8 cellular contexts compared by ENCODE assay signal in genomic region chr9:110257097-110257955, GRCh38. TPM values are rescaled to one million over a fixed set of nuclear protein-coding genes. Genes with fewer than 3 reads are reported as not detected.
DNase-seq lines count a peak whose midpoint lies in the region; ATAC-seq, FAIRE-seq and TF ChIP-seq lines count a peak whose summit lies in the region.

No MANE protein-coding gene starts in this region.

- peak overlapping the region; percentile 94; the same call in 1 of the 2 replicates for H2AFZ ChIP-seq in OCI-LY1 (ENCODE audit: low read length)

- peaks cover 65% of the 10 kb centered on the region for H3K4me1 Mint-ChIP-seq in stimulated activated memory B cell treated with anti-CD40 and anti-IgM and Interleukin-4, amounts not matched to agents 10 μg/mL and 1 μg/mL and 100 μg/mL, for 72 hours

- H3K27ac ChIP-seq in OCI-LY1 (ENCODE audit: low read depth, low read length, poor library complexity, severe bottlenecking): no peak overlapping the region
- H3K27ac ChIP-seq in layer of hippocampus (ENCODE audit: low read depth, low read length): peak overlapping the region; percentile 81

- H3K36me3 Mint-ChIP-seq in stimulated activated memory B cell treated with anti-CD40 and anti-IgM and Interleukin-4, amounts not matched to agents 10 μg/mL and 1 μg/mL and 100 μg/mL, for 72 hours: peaks cover 23% of the 10 kb centered on the region

- peak overlapping the region; percentile 72 for H3K9ac ChIP-seq in OCI-LY1 (ENCODE audit: low read length)

- peak overlapping the region; percentile 91 for H3K27ac Mint-ChIP-seq in stimulated activated memory B cell treated with anti-CD40 and anti-IgM and Interleukin-4, amounts not matched to agents 10 μg/mL and 1 μg/mL and 100 μg/mL, for 72 hours

- no peaks in the 10 kb centered on the region for H3K27me3 Mint-ChIP-seq in stimulated activated memory B cell treated with anti-CD40 and anti-IgM and Interleukin-4, amounts not matched to agents 10 μg/mL and 1 μg/mL and 100 μg/mL, for 72 hours

- H3K4me1 ChIP-seq in OCI-LY1 (ENCODE audit: insufficient read depth, low read length, severe bottlenecking): peaks cover 31% of the 10 kb centered on the region

- ATAC-seq in GM21619 (IDR thresholded peaks at IDR 0.05; ENCODE audit: unreplicated experiment): peak; percentile 1
- ATAC-seq in stimulated activated memory B cell treated with anti-CD40 and anti-IgM and Interleukin-4, amounts not matched to agents 10 μg/mL and 1 μg/mL and 100 μg/mL, for 72 hours: no peak

- DNase-seq in DMS53 (lab: John Stamatoyannopoulos, UW) (peak; percentile 57), bronchial epithelial cell (ENCODE audit: low read depth) (peak; percentile 39), HEK293T (ENCODE audit: extremely low spot score) (no peak), NCI-H187 treated with DMSO at 0.1 percent for 48 hours (lab: John Stamatoyannopoulos, UW) (no peak)

- H3K9me3 ChIP-seq in OCI-LY1 (ENCODE audit: low read length): no peaks in the 10 kb centered on the region

- H3K4me3 ChIP-seq in OCI-LY1 (ENCODE audit: low read depth, low read length, poor library complexity, severe bottlenecking) (peak overlapping the region; percentile 93), bronchial epithelial cell (ENCODE audit: low read depth, low read length) (peak overlapping the region; percentile 94)

- POLR2A ChIA-PET in HEK293T (lab: Yijun Ruan, JAX): interaction anchor here (0.6 to 1.4 kb wide), 21 partner anchors 10 to 362 kb away, joined by 3 to 11 read pairs (median 4); no protein-coding TSS in a partner anchor

- peak overlapping the region; percentile 91 for H3K4me3 Mint-ChIP-seq in stimulated activated memory B cell treated with anti-CD40 and anti-IgM and Interleukin-4, amounts not matched to agents 10 μg/mL and 1 μg/mL and 100 μg/mL, for 72 hours

- H4K20me1 ChIP-seq in OCI-LY1 (ENCODE audit: insufficient read depth, low read length): no peaks in the 10 kb centered on the region

- peaks cover 33% of the 10 kb centered on the region for H3K79me2 ChIP-seq in OCI-LY1 (ENCODE audit: insufficient read depth, low read length)

- H3K27me3 ChIP-seq in OCI-LY1 (ENCODE audit: insufficient read depth, low read length): no peaks in the 10 kb centered on the region
- H3K27me3 ChIP-seq in bronchial epithelial cell (ENCODE audit: control insufficient read depth, insufficient read depth, low read length): no peaks in the 10 kb centered on the region
- H3K27me3 ChIP-seq in layer of hippocampus (ENCODE audit: control insufficient read depth, insufficient read depth, low read length): no peaks in the 10 kb centered on the region

- peak overlapping the region; percentile 100 for H3K4me2 ChIP-seq in OCI-LY1 (ENCODE audit: low read length)

- FAIRE-seq in bronchial epithelial cell (lab: Jason Lieb, UNC): no peak

- H3F3A ChIP-seq in OCI-LY1 (ENCODE audit: insufficient read depth, low read length): no peaks in the 10 kb centered on the region

- TF ChIP-seq CTCF in OCI-LY1 (IDR thresholded peaks at IDR 0.05; ENCODE audit: low read length): no peak
- no peak for TF ChIP-seq CTCF in bronchial epithelial cell (IDR thresholded peaks at IDR 0.05; ENCODE audit: insufficient read depth, low read length, severe bottlenecking)

- no peaks in the 10 kb centered on the region for H3K9me3 Mint-ChIP-seq in stimulated activated memory B cell treated with anti-CD40 and anti-IgM and Interleukin-4, amounts not matched to agents 10 μg/mL and 1 μg/mL and 100 μg/mL, for 72 hours

- CTCF ChIA-PET in HEK293T (lab: Yijun Ruan, JAX): interaction anchor here (0.6 kb wide), 1 partner anchor 171 kb away, joined by 3 read pairs; no protein-coding TSS in a partner anchor

- no peaks in the 10 kb centered on the region for H3K9me2 ChIP-seq in OCI-LY1 (ENCODE audit: low read depth, low read length)

- H3K36me3 ChIP-seq in OCI-LY1 (ENCODE audit: insufficient read depth, low read length): no peaks in the 10 kb centered on the region
- H3K36me3 ChIP-seq in bronchial epithelial cell (ENCODE audit: control insufficient read depth, insufficient read depth, low read length): no peaks in the 10 kb centered on the region

TF ChIP-seq in HEK293T, 16 proteins besides CTCF, POLR2A, EP300 and RAD21:
- no peak for TF ChIP-seq ARNT (IDR thresholded peaks at IDR 0.05)
- TF ChIP-seq PKNOX1 (IDR thresholded peaks at IDR 0.05): no peak
- no peak for TF ChIP-seq L3MBTL2 (conservative IDR thresholded peaks at IDR 0.05)
- TF ChIP-seq SUZ12 (IDR thresholded peaks at IDR 0.05): no peak
- TF ChIP-seq ZNF384 (IDR thresholded peaks at IDR 0.05): no peak
- TF ChIP-seq FOXM1 (IDR thresholded peaks at IDR 0.05; ENCODE audit: borderline replicate concordance): no peak

RNA-seq across cellular contexts. Expression of gene TXN, which starts 1.0 kb away (rescaled TPM):
- total RNA-seq in bronchial epithelial cell: 378 and 504 TPM in 2 replicates

RNA-seq across cellular contexts. Expression of gene C9orf152, which starts 49.4 kb away (rescaled TPM):
- total RNA-seq in bronchial epithelial cell: under 0.01 TPM in 2 replicates

Comparison
In these comparisons a context has a peak if more than half of its experiments do, and no peak if none do; other contexts are left out.
1. DNase-seq: peak in DMS53 (single experiment) and bronchial epithelial cell (single experiment); none in HEK293T (single experiment) and NCI-H187 treated with DMSO at 0.1 percent for 48 hours (single experiment).